Comparison of ENCODE assay signal across 8 cellular contexts in genomic region chr18:79987566-79987965, GRCh38. TPM values are rescaled to one million over a fixed set of nuclear protein-coding genes. Genes with fewer than 3 reads are reported as not detected.
DNase-seq lines count a peak whose midpoint lies in the region; ATAC-seq and TF ChIP-seq lines count a peak whose summit lies in the region.

No MANE protein-coding gene starts in this region.

- H3K4me1 Mint-ChIP-seq in nephron progenitor cell = peaks cover 31% of the 10 kb centered on the region

- H3K4me3 ChIP-seq in NB4 (ENCODE audit: low read depth, low read length) = peak overlapping the region; percentile 74
- H3K4me3 ChIP-seq in duodenal mucosa (ENCODE audit: low read depth in 1 of 2, low read length in 2 of 2) = peak overlapping the region; percentile 76 to 85

- ATAC-seq in HG02759 (IDR thresholded peaks at IDR 0.05; ENCODE audit: unreplicated experiment) = no peak

- TF ChIP-seq CTCF in C4-2B (conservative IDR thresholded peaks at IDR 0.05) (no peak), NB4 (IDR thresholded peaks at IDR 0.05; ENCODE audit: low read depth, low read length) (no peak), nephron progenitor cell (IDR thresholded peaks at IDR 0.05) (no peak)

- H3K27me3 ChIP-seq in duodenal mucosa (ENCODE audit: control insufficient read depth in 1 of 2, insufficient read depth in 2 of 2, low read length in 2 of 2) = no peaks in the 10 kb centered on the region

- no peak overlapping the region for H3K27ac Mint-ChIP-seq in nephron progenitor cell

- no peaks in the 10 kb centered on the region for H3K9me3 Mint-ChIP-seq in nephron progenitor cell

- peak overlapping the region; percentile 76 to 90 for H3K9ac ChIP-seq in duodenal mucosa (ENCODE audit: low read depth in 1 of 2, low read length in 2 of 2)

- H3K4me1 ChIP-seq in duodenal mucosa (ENCODE audit: control insufficient read depth in 1 of 2, insufficient read depth in 2 of 2, low read length in 2 of 2) = peaks cover 9 to 24% of the 10 kb centered on the region in 2 donors

- DNase-seq in NB4 (ENCODE audit: low read depth) (no peak), nephron progenitor cell (no peak), HCEC 1CT (no peak), ureter (ENCODE audit: low spot score) (no peak), OCI-M1 (lab: John Stamatoyannopoulos, UW) (no peak)

- H3K27ac ChIP-seq in C4-2B (peak overlapping the region; percentile 96), duodenal mucosa (ENCODE audit: low read depth, low read length) (no peak overlapping the region)

- peaks cover 0 to 16% of the 10 kb centered on the region in 2 donors for H3K36me3 ChIP-seq in duodenal mucosa (ENCODE audit: control insufficient read depth in 1 of 2, insufficient read depth in 2 of 2, low read length in 2 of 2)

- TF ChIP-seq POLR2A in NB4 (IDR thresholded peaks at IDR 0.05; ENCODE audit: extremely low read depth, insufficient read length) = no peak

- H3K27me3 Mint-ChIP-seq in nephron progenitor cell (ENCODE audit: low read depth, poor library complexity) = peaks cover 12% of the 10 kb centered on the region

- no peaks in the 10 kb centered on the region for H3K9me3 ChIP-seq in duodenal mucosa (ENCODE audit: control insufficient read depth in 1 of 2, low read length in 2 of 2)

- peaks cover 32% of the 10 kb centered on the region for H3K36me3 Mint-ChIP-seq in nephron progenitor cell (ENCODE audit: low read depth)

- peak overlapping the region; percentile 96 for H3K4me3 Mint-ChIP-seq in nephron progenitor cell

RNA-seq across cellular contexts. Expression of gene TXNL4A, which starts 0.8 kb away (rescaled TPM):
- 82.1 TPM for total RNA-seq in ureter

RNA-seq across cellular contexts. Expression of gene HSBP1L1, which starts 23.1 kb away (rescaled TPM):
- 29.5 TPM for total RNA-seq in ureter

RNA-seq across cellular contexts. Expression of gene SLC66A2, which starts 36.1 kb away (rescaled TPM):
- total RNA-seq in ureter = 37.4 TPM

RNA-seq across cellular contexts. Expression of gene RBFA, which starts 46.7 kb away (rescaled TPM):
- 35.7 TPM for total RNA-seq in ureter
